ENCODE assay signal across 1 cellular context in genomic region chr19:34214040-34214439, GRCh38.
TF ChIP-seq lines count a peak whose summit lies in the region.

No MANE protein-coding gene starts in this region.

TF ChIP-seq in HEK293, 187 proteins besides CTCF, POLR2A, EP300 and RAD21 (continued from another document and continues in another):
- TF ChIP-seq, protein P1, sequence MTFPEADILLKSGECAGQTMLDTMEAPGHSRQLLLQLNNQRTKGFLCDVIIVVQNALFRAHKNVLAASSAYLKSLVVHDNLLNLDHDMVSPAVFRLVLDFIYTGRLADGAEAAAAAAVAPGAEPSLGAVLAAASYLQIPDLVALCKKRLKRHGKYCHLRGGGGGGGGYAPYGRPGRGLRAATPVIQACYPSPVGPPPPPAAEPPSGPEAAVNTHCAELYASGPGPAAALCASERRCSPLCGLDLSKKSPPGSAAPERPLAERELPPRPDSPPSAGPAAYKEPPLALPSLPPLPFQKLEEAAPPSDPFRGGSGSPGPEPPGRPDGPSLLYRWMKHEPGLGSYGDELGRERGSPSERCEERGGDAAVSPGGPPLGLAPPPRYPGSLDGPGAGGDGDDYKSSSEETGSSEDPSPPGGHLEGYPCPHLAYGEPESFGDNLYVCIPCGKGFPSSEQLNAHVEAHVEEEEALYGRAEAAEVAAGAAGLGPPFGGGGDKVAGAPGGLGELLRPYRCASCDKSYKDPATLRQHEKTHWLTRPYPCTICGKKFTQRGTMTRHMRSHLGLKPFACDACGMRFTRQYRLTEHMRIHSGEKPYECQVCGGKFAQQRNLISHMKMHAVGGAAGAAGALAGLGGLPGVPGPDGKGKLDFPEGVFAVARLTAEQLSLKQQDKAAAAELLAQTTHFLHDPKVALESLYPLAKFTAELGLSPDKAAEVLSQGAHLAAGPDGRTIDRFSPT (tag by site-specific recombination; IDR thresholded peaks at IDR 0.05): no peak
- TF ChIP-seq SP7 (tag by site-specific recombination; IDR thresholded peaks at IDR 0.05) (peak; percentile 99), SETDB1 (IDR thresholded peaks at IDR 0.05; ENCODE audit: insufficient read length, low read length) (no peak), ZNF18 (tag by site-specific recombination; IDR thresholded peaks at IDR 0.05) (peak; percentile 56; the same call in 1 of the 2 replicates), KLF7 (tag by site-specific recombination; IDR thresholded peaks at IDR 0.05; ENCODE audit: borderline replicate concordance) (0 out of 2 replicates have a peak, but pooled peaks have one; percentile 31), ZFP41 (tag by site-specific recombination; IDR thresholded peaks at IDR 0.05; ENCODE audit: borderline replicate concordance) (no peak), ZNF488 (tag by site-specific recombination; IDR thresholded peaks at IDR 0.05) (no peak), GLI4 (tag by site-specific recombination; IDR thresholded peaks at IDR 0.05) (no peak), ZNF747 (tag by site-specific recombination; IDR thresholded peaks at IDR 0.05) (no peak), ZNF768 (tag by site-specific recombination; IDR thresholded peaks at IDR 0.05) (peak; percentile 8; the same call in 1 of the 2 replicates), ZNF24 (tag by site-specific recombination; IDR thresholded peaks at IDR 0.05) (peak; percentile 66; the same call in 1 of the 2 replicates), KLF16 (tag by site-specific recombination; IDR thresholded peaks at IDR 0.05) (no peak), ZNF76 (tag by site-specific recombination; IDR thresholded peaks at IDR 0.05; ENCODE audit: borderline replicate concordance, low read depth) (no peak; the same call in 1 of the 2 replicates), ZFP3 (tag by site-specific recombination; IDR thresholded peaks at IDR 0.05; ENCODE audit: low read depth) (0 out of 2 replicates have a peak, but pooled peaks have one; percentile 49), OSR2 (tag by site-specific recombination; IDR thresholded peaks at IDR 0.05) (peak; percentile 75; the same call in 1 of the 2 replicates), ZNF366 (tag by site-specific recombination; conservative IDR thresholded peaks at IDR 0.05) (peak; percentile 44), ZNF140 (tag by site-specific recombination; IDR thresholded peaks at IDR 0.05) (peak; percentile 97), ZNF354C (tag by site-specific recombination; IDR thresholded peaks at IDR 0.05; ENCODE audit: borderline replicate concordance, low read depth) (0 out of 2 replicates have a peak, but pooled peaks have one; percentile 93), SCRT2 (tag by site-specific recombination; IDR thresholded peaks at IDR 0.05) (no peak), ZNF202 (tag by site-specific recombination; IDR thresholded peaks at IDR 0.05; ENCODE audit: borderline replicate concordance) (peak; percentile 95), ZSCAN30 (tag by site-specific recombination; IDR thresholded peaks at IDR 0.05) (no peak), ZNF138 (tag by site-specific recombination; IDR thresholded peaks at IDR 0.05; ENCODE audit: borderline replicate concordance) (peak; percentile 96), ZNF561 (tag by site-specific recombination; IDR thresholded peaks at IDR 0.05; ENCODE audit: borderline replicate concordance) (no peak)
- TF ChIP-seq, protein P2, sequence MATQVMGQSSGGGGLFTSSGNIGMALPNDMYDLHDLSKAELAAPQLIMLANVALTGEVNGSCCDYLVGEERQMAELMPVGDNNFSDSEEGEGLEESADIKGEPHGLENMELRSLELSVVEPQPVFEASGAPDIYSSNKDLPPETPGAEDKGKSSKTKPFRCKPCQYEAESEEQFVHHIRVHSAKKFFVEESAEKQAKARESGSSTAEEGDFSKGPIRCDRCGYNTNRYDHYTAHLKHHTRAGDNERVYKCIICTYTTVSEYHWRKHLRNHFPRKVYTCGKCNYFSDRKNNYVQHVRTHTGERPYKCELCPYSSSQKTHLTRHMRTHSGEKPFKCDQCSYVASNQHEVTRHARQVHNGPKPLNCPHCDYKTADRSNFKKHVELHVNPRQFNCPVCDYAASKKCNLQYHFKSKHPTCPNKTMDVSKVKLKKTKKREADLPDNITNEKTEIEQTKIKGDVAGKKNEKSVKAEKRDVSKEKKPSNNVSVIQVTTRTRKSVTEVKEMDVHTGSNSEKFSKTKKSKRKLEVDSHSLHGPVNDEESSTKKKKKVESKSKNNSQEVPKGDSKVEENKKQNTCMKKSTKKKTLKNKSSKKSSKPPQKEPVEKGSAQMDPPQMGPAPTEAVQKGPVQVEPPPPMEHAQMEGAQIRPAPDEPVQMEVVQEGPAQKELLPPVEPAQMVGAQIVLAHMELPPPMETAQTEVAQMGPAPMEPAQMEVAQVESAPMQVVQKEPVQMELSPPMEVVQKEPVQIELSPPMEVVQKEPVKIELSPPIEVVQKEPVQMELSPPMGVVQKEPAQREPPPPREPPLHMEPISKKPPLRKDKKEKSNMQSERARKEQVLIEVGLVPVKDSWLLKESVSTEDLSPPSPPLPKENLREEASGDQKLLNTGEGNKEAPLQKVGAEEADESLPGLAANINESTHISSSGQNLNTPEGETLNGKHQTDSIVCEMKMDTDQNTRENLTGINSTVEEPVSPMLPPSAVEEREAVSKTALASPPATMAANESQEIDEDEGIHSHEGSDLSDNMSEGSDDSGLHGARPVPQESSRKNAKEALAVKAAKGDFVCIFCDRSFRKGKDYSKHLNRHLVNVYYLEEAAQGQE (tag by site-specific recombination; IDR thresholded peaks at IDR 0.05): peak; percentile 85
- TF ChIP-seq, protein P3, sequence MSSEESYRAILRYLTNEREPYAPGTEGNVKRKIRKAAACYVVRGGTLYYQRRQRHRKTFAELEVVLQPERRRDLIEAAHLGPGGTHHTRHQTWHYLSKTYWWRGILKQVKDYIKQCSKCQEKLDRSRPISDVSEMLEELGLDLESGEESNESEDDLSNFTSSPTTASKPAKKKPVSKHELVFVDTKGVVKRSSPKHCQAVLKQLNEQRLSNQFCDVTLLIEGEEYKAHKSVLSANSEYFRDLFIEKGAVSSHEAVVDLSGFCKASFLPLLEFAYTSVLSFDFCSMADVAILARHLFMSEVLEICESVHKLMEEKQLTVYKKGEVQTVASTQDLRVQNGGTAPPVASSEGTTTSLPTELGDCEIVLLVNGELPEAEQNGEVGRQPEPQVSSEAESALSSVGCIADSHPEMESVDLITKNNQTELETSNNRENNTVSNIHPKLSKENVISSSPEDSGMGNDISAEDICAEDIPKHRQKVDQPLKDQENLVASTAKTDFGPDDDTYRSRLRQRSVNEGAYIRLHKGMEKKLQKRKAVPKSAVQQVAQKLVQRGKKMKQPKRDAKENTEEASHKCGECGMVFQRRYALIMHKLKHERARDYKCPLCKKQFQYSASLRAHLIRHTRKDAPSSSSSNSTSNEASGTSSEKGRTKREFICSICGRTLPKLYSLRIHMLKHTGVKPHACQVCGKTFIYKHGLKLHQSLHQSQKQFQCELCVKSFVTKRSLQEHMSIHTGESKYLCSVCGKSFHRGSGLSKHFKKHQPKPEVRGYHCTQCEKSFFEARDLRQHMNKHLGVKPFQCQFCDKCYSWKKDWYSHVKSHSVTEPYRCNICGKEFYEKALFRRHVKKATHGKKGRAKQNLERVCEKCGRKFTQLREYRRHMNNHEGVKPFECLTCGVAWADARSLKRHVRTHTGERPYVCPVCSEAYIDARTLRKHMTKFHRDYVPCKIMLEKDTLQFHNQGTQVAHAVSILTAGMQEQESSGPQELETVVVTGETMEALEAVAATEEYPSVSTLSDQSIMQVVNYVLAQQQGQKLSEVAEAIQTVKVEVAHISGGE (tag by site-specific recombination; conservative IDR thresholded peaks at IDR 0.05; ENCODE audit: low read depth): peak; percentile 83
- TF ChIP-seq, protein P4, sequence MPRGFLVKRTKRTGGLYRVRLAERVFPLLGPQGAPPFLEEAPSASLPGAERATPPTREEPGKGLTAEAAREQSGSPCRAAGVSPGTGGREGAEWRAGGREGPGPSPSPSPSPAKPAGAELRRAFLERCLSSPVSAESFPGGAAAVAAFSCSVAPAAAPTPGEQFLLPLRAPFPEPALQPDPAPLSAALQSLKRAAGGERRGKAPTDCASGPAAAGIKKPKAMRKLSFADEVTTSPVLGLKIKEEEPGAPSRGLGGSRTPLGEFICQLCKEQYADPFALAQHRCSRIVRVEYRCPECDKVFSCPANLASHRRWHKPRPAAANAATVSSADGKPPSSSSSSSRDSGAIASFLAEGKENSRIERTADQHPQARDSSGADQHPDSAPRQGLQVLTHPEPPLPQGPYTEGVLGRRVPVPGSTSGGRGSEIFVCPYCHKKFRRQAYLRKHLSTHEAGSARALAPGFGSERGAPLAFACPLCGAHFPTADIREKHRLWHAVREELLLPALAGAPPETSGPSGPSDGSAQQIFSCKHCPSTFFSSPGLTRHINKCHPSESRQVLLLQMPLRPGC (tag by site-specific recombination; IDR thresholded peaks at IDR 0.05): peak; percentile 35; the same call in 1 of the 2 replicates
- TF ChIP-seq, protein P5, sequence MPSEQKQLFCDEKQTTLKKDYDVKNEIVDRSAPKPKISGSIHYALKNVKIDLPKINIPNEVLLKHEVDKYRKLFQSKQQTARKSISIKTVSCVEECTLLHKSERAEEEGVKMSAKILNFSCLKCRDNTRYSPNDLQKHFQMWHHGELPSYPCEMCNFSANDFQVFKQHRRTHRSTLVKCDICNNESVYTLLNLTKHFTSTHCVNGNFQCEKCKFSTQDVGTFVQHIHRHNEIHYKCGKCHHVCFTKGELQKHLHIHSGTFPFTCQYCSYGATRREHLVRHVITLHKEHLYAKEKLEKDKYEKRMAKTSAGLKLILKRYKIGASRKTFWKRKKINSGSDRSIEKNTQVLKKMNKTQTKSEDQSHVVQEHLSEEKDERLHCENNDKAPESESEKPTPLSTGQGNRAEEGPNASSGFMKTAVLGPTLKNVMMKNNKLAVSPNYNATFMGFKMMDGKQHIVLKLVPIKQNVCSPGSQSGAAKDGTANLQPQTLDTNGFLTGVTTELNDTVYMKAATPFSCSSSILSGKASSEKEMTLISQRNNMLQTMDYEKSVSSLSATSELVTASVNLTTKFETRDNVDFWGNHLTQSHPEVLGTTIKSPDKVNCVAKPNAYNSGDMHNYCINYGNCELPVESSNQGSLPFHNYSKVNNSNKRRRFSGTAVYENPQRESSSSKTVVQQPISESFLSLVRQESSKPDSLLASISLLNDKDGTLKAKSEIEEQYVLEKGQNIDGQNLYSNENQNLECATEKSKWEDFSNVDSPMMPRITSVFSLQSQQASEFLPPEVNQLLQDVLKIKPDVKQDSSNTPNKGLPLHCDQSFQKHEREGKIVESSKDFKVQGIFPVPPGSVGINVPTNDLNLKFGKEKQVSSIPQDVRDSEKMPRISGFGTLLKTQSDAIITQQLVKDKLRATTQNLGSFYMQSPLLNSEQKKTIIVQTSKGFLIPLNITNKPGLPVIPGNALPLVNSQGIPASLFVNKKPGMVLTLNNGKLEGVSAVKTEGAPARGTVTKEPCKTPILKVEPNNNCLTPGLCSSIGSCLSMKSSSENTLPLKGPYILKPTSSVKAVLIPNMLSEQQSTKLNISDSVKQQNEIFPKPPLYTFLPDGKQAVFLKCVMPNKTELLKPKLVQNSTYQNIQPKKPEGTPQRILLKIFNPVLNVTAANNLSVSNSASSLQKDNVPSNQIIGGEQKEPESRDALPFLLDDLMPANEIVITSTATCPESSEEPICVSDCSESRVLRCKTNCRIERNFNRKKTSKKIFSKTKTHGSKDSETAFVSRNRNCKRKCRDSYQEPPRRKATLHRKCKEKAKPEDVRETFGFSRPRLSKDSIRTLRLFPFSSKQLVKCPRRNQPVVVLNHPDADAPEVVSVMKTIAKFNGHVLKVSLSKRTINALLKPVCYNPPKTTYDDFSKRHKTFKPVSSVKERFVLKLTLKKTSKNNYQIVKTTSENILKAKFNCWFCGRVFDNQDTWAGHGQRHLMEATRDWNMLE (tag by site-specific recombination; conservative IDR thresholded peaks at IDR 0.05; ENCODE audit: low read depth): peak; percentile 96
- TF ChIP-seq, protein P6, sequence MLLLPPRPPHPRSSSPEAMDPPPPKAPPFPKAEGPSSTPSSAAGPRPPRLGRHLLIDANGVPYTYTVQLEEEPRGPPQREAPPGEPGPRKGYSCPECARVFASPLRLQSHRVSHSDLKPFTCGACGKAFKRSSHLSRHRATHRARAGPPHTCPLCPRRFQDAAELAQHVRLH (tag by site-specific recombination; IDR thresholded peaks at IDR 0.05): peak; percentile 88; the same call in 1 of the 2 replicates
- TF ChIP-seq, protein P7, sequence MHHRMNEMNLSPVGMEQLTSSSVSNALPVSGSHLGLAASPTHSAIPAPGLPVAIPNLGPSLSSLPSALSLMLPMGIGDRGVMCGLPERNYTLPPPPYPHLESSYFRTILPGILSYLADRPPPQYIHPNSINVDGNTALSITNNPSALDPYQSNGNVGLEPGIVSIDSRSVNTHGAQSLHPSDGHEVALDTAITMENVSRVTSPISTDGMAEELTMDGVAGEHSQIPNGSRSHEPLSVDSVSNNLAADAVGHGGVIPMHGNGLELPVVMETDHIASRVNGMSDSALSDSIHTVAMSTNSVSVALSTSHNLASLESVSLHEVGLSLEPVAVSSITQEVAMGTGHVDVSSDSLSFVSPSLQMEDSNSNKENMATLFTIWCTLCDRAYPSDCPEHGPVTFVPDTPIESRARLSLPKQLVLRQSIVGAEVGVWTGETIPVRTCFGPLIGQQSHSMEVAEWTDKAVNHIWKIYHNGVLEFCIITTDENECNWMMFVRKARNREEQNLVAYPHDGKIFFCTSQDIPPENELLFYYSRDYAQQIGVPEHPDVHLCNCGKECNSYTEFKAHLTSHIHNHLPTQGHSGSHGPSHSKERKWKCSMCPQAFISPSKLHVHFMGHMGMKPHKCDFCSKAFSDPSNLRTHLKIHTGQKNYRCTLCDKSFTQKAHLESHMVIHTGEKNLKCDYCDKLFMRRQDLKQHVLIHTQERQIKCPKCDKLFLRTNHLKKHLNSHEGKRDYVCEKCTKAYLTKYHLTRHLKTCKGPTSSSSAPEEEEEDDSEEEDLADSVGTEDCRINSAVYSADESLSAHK (tag by site-specific recombination; IDR thresholded peaks at IDR 0.05): peak; percentile 47; the same call in 1 of the 2 replicates
